ENCODE assay signal across 8 cellular contexts in the genomic region with DNA sequence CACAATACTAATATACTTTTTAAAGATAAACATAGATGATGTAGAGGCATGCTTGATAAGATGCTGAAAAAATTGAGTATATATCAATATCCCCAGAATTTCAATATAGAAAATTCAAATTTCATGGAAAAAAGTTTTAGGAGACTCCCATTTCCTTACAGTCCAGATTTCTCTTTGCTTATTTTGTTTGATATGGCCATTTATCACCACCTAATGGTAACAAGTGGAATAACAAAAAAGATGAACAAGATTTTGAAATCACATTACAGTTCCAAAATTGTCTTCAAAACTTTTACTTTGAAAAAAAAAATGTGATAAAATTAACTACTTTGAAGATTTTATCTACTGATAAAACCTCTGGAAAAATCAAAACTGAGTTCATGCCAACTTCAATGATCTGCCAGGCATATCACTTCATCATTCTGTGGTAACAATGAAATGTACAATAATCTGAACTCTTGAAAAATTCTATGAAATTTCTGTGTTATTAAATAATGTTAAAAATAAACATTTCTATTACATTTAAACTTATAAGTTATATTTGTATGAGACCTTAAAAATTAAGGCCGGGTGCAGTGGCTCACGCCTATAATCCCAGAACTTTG. TPM values are rescaled to one million over a fixed set of nuclear protein-coding genes. Genes with fewer than 3 reads are reported as not detected.
DNase-seq lines count a peak whose midpoint lies in the region; ATAC-seq, FAIRE-seq and TF ChIP-seq lines count a peak whose summit lies in the region.

No MANE protein-coding gene starts in this region.

- no peak overlapping the region for H3K27ac ChIP-seq in lower lobe of right lung

- intact Hi-C loops in lower lobe of right lung (cut with DNase I): loop anchor here (10.0 kb wide), 1 partner anchor 407 kb away; no protein-coding TSS in a partner anchor

- peak; percentile 46 for DNase-seq in NAMALWA (ENCODE audit: low spot score)
- peak; percentile 69 for DNase-seq in cardiac fibroblast (ENCODE audit: low read depth in 2 of 2)
- DNase-seq in lower lobe of right lung: no peak
- DNase-seq in activated CD4-positive, alpha-beta T cell treated with anti-CD3 and anti-CD28 coated beads, Interleukin-2, amount 50 U/mL, for 48 hours: no peak
- DNase-seq in NCI-H2107 treated with DMSO at 0.1 percent for 48 hours (lab: John Stamatoyannopoulos, UW; ENCODE audit: unreplicated experiment): no peak
- no peak for DNase-seq in activated CD8-positive, alpha-beta memory T cell treated with anti-CD3 and anti-CD28 coated beads for 24 hours

- ATAC-seq in lower lobe of right lung: peak in 1 of 2 donors; percentile 56
- ATAC-seq in GM19395 (IDR thresholded peaks at IDR 0.05; ENCODE audit: unreplicated experiment): no peak

- H3K36me3 ChIP-seq in lower lobe of right lung: no peaks in the 10 kb centered on the region

- H3K9me3 ChIP-seq in lower lobe of right lung: no peaks in the 10 kb centered on the region

- no peaks in the 10 kb centered on the region for H3K27me3 ChIP-seq in lower lobe of right lung (ENCODE audit: low read depth)

- TF ChIP-seq CTCF in cardiac fibroblast (IDR thresholded peaks at IDR 0.05; ENCODE audit: low read depth, low read length): peak; percentile 41
- TF ChIP-seq CTCF in lower lobe of right lung (IDR thresholded peaks at IDR 0.05): peak; percentile 65

- FAIRE-seq in G401.6 (lab: Jason Lieb, UNC): peak; percentile 96

- H3K4me3 ChIP-seq in cardiac fibroblast (replicated peaks in 1 of 2; ENCODE audit: low read depth in 2 of 2, low read length in 2 of 2): no peak overlapping the region
- no peak overlapping the region for H3K4me3 ChIP-seq in lower lobe of right lung

- peaks cover 23% of the 10 kb centered on the region for H3K4me1 ChIP-seq in lower lobe of right lung

RNA-seq across cellular contexts. Expression of gene MIPEP, which starts 17.5 kb away (rescaled TPM):
- total RNA-seq in lower lobe of right lung: 18.4 TPM

RNA-seq across cellular contexts. Expression of gene C1QTNF9B, which starts 25.6 kb away (rescaled TPM):
- total RNA-seq in lower lobe of right lung: not detected

Comparison
In these comparisons a context has a peak if more than half of its experiments do, and no peak if none do; other contexts are left out.
1. DNase-seq: peak in NAMALWA (single experiment) and cardiac fibroblast (2 of 2); none in lower lobe of right lung (single experiment), activated CD4-positive, alpha-beta T cell treated with anti-CD3 and anti-CD28 coated beads, Interleukin-2, amount 50 U/mL, for 48 hours (0 of 2), NCI-H2107 treated with DMSO at 0.1 percent for 48 hours (single experiment) and activated CD8-positive, alpha-beta memory T cell treated with anti-CD3 and anti-CD28 coated beads for 24 hours (single experiment).